Comparison of ENCODE assay signal across 16 cellular contexts in genomic region chr22:38348751-38349496, GRCh38. TPM values are rescaled to one million over a fixed set of nuclear protein-coding genes. Genes with fewer than 3 reads are reported as not detected.
DNase-seq lines count a peak whose midpoint lies in the region; ATAC-seq and TF ChIP-seq lines count a peak whose summit lies in the region.
"Had no signal": no experiment of that assay in that cellular context is flagged by ENCODE, and none has a peak within 500 bp of the region (broad histone marks: within the 10 kb centered on the region; RNA-seq: fewer than 3 reads in every experiment).

No MANE protein-coding gene starts in this region.

- CTCF ChIA-PET in activated CD8-positive, alpha-beta T cell treated with anti-CD3 and anti-CD28 coated beads, Interleukin-2, amount 10 ng/mL, durations not matched to agents 7 days and 5 days (lab: Charles Lee), result interaction anchor here (0.7 kb wide), 1 partner anchor 24 kb away, joined by 3 read pairs; no protein-coding TSS in a partner anchor
- CTCF ChIA-PET in activated CD8-positive, alpha-beta T cell treated with anti-CD3 and anti-CD28 coated beads for 36 hours (lab: Charles Lee), result interaction anchor here (0.6 to 2.8 kb wide), 4 partner anchors 13 to 297 kb away, joined by 3 to 9 read pairs (median 4); no protein-coding TSS in a partner anchor

- no peak for TF ChIP-seq CTCF in activated CD8-positive, alpha-beta T cell treated with anti-CD3 and anti-CD28 coated beads for 36 hours (IDR thresholded peaks at IDR 0.05)
- TF ChIP-seq CTCF in WERI-Rb-1 (IDR thresholded peaks at IDR 0.05; ENCODE audit: low read depth, low read length), result no peak

- H3K36me3 Mint-ChIP-seq in activated CD8-positive, alpha-beta T cell treated with anti-CD3 and anti-CD28 coated beads, Interleukin-2, amount 10 ng/mL, durations not matched to agents 7 days and 5 days (ENCODE audit: low read depth), result no peaks in the 10 kb centered on the region
- no peaks in the 10 kb centered on the region for H3K36me3 Mint-ChIP-seq in activated CD8-positive, alpha-beta T cell treated with anti-CD3 and anti-CD28 coated beads for 36 hours (ENCODE audit: low read depth)
- no peaks in the 10 kb centered on the region for H3K36me3 Mint-ChIP-seq in stimulated activated effector memory CD8-positive, alpha-beta T cell treated with anti-CD3 and anti-CD28 coated beads, Interleukin-12 subunit alpha, Interleukin-12 subunit beta, amount 100 ng/mL, for 72 hours
- H3K36me3 Mint-ChIP-seq: CD8-positive, alpha-beta memory T cell had no signal

- H3K4me3 Mint-ChIP-seq in activated CD8-positive, alpha-beta T cell treated with anti-CD3 and anti-CD28 coated beads, Interleukin-2, amount 10 ng/mL, durations not matched to agents 7 days and 5 days, result no peak overlapping the region
- no peak overlapping the region for H3K4me3 Mint-ChIP-seq in activated CD8-positive, alpha-beta T cell treated with anti-CD3 and anti-CD28 coated beads for 36 hours
- no peak overlapping the region for H3K4me3 Mint-ChIP-seq in stimulated activated effector memory CD8-positive, alpha-beta T cell treated with anti-CD3 and anti-CD28 coated beads, Interleukin-12 subunit alpha, Interleukin-12 subunit beta, amount 100 ng/mL, for 72 hours
- H3K4me3 Mint-ChIP-seq: CD8-positive, alpha-beta memory T cell had no signal

- intact Hi-C loops in activated CD8-positive, alpha-beta T cell treated with anti-CD3 and anti-CD28 coated beads for 36 hours (cut with micrococcal nuclease), result no loop called here

- H3K4me3 ChIP-seq in WERI-Rb-1 (ENCODE audit: low read depth, low read length), result no peak overlapping the region
- H3K4me3 ChIP-seq: A549, heart left ventricle, prostate gland had no signal

- H3K27me3 Mint-ChIP-seq in activated CD8-positive, alpha-beta T cell treated with anti-CD3 and anti-CD28 coated beads, Interleukin-2, amount 10 ng/mL, durations not matched to agents 7 days and 5 days (ENCODE audit: low read depth), result no peaks in the 10 kb centered on the region
- H3K27me3 Mint-ChIP-seq in activated CD8-positive, alpha-beta T cell treated with anti-CD3 and anti-CD28 coated beads for 36 hours, result peaks cover 3% of the 10 kb centered on the region

- no peak overlapping the region for H3K27ac Mint-ChIP-seq in activated CD8-positive, alpha-beta T cell treated with anti-CD3 and anti-CD28 coated beads, Interleukin-2, amount 10 ng/mL, durations not matched to agents 7 days and 5 days
- H3K27ac Mint-ChIP-seq in activated CD8-positive, alpha-beta T cell treated with anti-CD3 and anti-CD28 coated beads for 36 hours, result no peak overlapping the region
- H3K27ac Mint-ChIP-seq in stimulated activated effector memory CD8-positive, alpha-beta T cell treated with anti-CD3 and anti-CD28 coated beads, Interleukin-12 subunit alpha, Interleukin-12 subunit beta, amount 100 ng/mL, for 72 hours, result peak overlapping the region; percentile 44
- H3K27ac Mint-ChIP-seq: CD8-positive, alpha-beta memory T cell had no signal

- no peaks in the 10 kb centered on the region for H3K9me3 ChIP-seq in WERI-Rb-1 (ENCODE audit: severe bottlenecking)
- H3K9me3 ChIP-seq: A549, heart left ventricle, prostate gland had no signal

- DNase-seq in activated CD8-positive, alpha-beta T cell treated with anti-CD3 and anti-CD28 coated beads, Interleukin-2, amount 10 ng/mL, durations not matched to agents 7 days and 5 days, result peak; percentile 14
- DNase-seq in activated CD8-positive, alpha-beta T cell treated with anti-CD3 and anti-CD28 coated beads for 36 hours, result no peak
- DNase-seq in WERI-Rb-1 (peak; percentile 32), islet precursor cell (peak; percentile 51), NCI-H146 treated with DMSO at 0.1 percent for 48 hours (lab: John Stamatoyannopoulos, UW; ENCODE audit: unreplicated experiment) (no peak), NCI-H526 treated with DMSO at 0.1 percent for 48 hours (lab: John Stamatoyannopoulos, UW) (no peak)
- DNase-seq in stimulated activated effector memory CD8-positive, alpha-beta T cell treated with anti-CD3 and anti-CD28 coated beads, Interleukin-12 subunit alpha, Interleukin-12 subunit beta, amount 100 ng/mL, for 72 hours (ENCODE audit: low spot score in 2 of 2), result peak; percentile 1 to 47
- DNase-seq: amniotic stem cell, Karpas-422, NCI-H1694 treated with DMSO at 0.1 percent for 48 hours had no signal

- H3K4me1 Mint-ChIP-seq in activated CD8-positive, alpha-beta T cell treated with anti-CD3 and anti-CD28 coated beads, Interleukin-2, amount 10 ng/mL, durations not matched to agents 7 days and 5 days (ENCODE audit: low read depth), result no peaks in the 10 kb centered on the region
- no peaks in the 10 kb centered on the region for H3K4me1 Mint-ChIP-seq in activated CD8-positive, alpha-beta T cell treated with anti-CD3 and anti-CD28 coated beads for 36 hours (ENCODE audit: low read depth)
- H3K4me1 Mint-ChIP-seq in stimulated activated effector memory CD8-positive, alpha-beta T cell treated with anti-CD3 and anti-CD28 coated beads, Interleukin-12 subunit alpha, Interleukin-12 subunit beta, amount 100 ng/mL, for 72 hours, result peaks cover 14% of the 10 kb centered on the region
- H3K4me1 Mint-ChIP-seq: CD8-positive, alpha-beta memory T cell had no signal

- POLR2A ChIA-PET in activated CD8-positive, alpha-beta T cell treated with anti-CD3 and anti-CD28 coated beads, Interleukin-2, amount 10 ng/mL, durations not matched to agents 7 days and 5 days (lab: Charles Lee), result interaction anchor here (0.5 kb wide), 1 partner anchor 486 kb away, joined by 4 read pairs; no protein-coding TSS in a partner anchor
- POLR2A ChIA-PET in activated CD8-positive, alpha-beta T cell treated with anti-CD3 and anti-CD28 coated beads for 36 hours (lab: Charles Lee), result no interaction called here

- H3K27ac ChIP-seq in WERI-Rb-1, result peak overlapping the region; percentile 35
- H3K27ac ChIP-seq: A549, heart left ventricle, HL-60, prostate gland had no signal

- H3K9me3 Mint-ChIP-seq in activated CD8-positive, alpha-beta T cell treated with anti-CD3 and anti-CD28 coated beads, Interleukin-2, amount 10 ng/mL, durations not matched to agents 7 days and 5 days (ENCODE audit: insufficient read depth), result no peaks in the 10 kb centered on the region
- no peaks in the 10 kb centered on the region for H3K9me3 Mint-ChIP-seq in activated CD8-positive, alpha-beta T cell treated with anti-CD3 and anti-CD28 coated beads for 36 hours
- H3K9me3 Mint-ChIP-seq in stimulated activated effector memory CD8-positive, alpha-beta T cell treated with anti-CD3 and anti-CD28 coated beads, Interleukin-12 subunit alpha, Interleukin-12 subunit beta, amount 100 ng/mL, for 72 hours, result no peaks in the 10 kb centered on the region
- H3K9me3 Mint-ChIP-seq: CD8-positive, alpha-beta memory T cell had no signal

- no peak for ATAC-seq in activated CD8-positive, alpha-beta T cell treated with anti-CD3 and anti-CD28 coated beads, Interleukin-2, amount 10 ng/mL, durations not matched to agents 7 days and 5 days
- no peak for ATAC-seq in activated CD8-positive, alpha-beta T cell treated with anti-CD3 and anti-CD28 coated beads for 36 hours
- no peak for ATAC-seq in stimulated activated effector memory CD8-positive, alpha-beta T cell treated with anti-CD3 and anti-CD28 coated beads, Interleukin-12 subunit alpha, Interleukin-12 subunit beta, amount 100 ng/mL, for 72 hours
- ATAC-seq in HG03457 (IDR thresholded peaks at IDR 0.05; ENCODE audit: unreplicated experiment), result no peak
- ATAC-seq: A549 had no signal

- H3K27me3 ChIP-seq in WERI-Rb-1 (ENCODE audit: insufficient read depth, low read depth, severe bottlenecking), result no peaks in the 10 kb centered on the region

- no peaks in the 10 kb centered on the region; the same call in 1 of the 2 replicates for H3K36me3 ChIP-seq in WERI-Rb-1
- H3K36me3 ChIP-seq: prostate gland had no signal

RNA-seq across cellular contexts. Expression of gene CSNK1E, which starts 31.7 kb away (rescaled TPM):
- total RNA-seq in activated CD8-positive, alpha-beta T cell treated with anti-CD3 and anti-CD28 coated beads, Interleukin-2, amount 10 ng/mL, durations not matched to agents 7 days and 5 days, result 10 to 100 TPM; 74.7 to 82.9 TPM
- 100 to 1,000 TPM; 123 TPM for total RNA-seq in activated CD8-positive, alpha-beta T cell treated with anti-CD3 and anti-CD28 coated beads for 36 hours

Comparison
In these comparisons a context has a peak if more than half of its experiments do, and no peak if none do; other contexts are left out.
1. DNase-seq: peak in activated CD8-positive, alpha-beta T cell treated with anti-CD3 and anti-CD28 coated beads, Interleukin-2, amount 10 ng/mL, durations not matched to agents 7 days and 5 days (single experiment), WERI-Rb-1 (single experiment), islet precursor cell (single experiment) and stimulated activated effector memory CD8-positive, alpha-beta T cell treated with anti-CD3 and anti-CD28 coated beads, Interleukin-12 subunit alpha, Interleukin-12 subunit beta, amount 100 ng/mL, for 72 hours (2 of 2); none in activated CD8-positive, alpha-beta T cell treated with anti-CD3 and anti-CD28 coated beads for 36 hours (single experiment), NCI-H146 treated with DMSO at 0.1 percent for 48 hours (single experiment) and NCI-H526 treated with DMSO at 0.1 percent for 48 hours (single experiment).